In the genomic region with DNA sequence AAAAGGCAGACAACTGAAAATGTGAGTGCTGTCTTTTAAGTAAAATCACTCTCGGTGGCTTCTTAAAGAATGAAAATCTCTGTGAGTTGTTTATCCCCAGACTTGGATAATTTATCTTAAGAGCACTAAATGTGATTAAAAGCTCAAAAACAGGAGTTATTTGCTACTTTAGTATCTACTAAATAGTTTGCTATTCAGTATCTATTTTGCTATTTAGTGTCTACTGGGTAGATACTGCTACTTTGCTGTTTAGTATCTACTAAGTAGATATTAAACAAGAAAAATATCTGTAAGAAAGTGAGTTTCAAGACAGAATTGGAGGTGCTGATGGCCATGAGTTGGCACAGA, we compare ENCODE assay signal across 12 cellular contexts. TPM values are rescaled to one million over a fixed set of nuclear protein-coding genes. Genes with fewer than 3 reads are reported as not detected.
DNase-seq lines count a peak whose midpoint lies in the region; ATAC-seq and TF ChIP-seq lines count a peak whose summit lies in the region.
"Had no signal": no experiment of that assay in that cellular context is flagged by ENCODE, and none has a peak within 500 bp of the region (broad histone marks: within the 10 kb centered on the region; RNA-seq: fewer than 3 reads in every experiment).

No MANE protein-coding gene starts in this region.

- TF ChIP-seq CTCF in breast epithelium (IDR thresholded peaks at IDR 0.05) = no peak

- H3K79me1 ChIP-seq in neuronal stem cell (ENCODE audit: low read depth, low read length) = peaks cover 4% of the 10 kb centered on the region

- no peak overlapping the region for H2BK5ac ChIP-seq in neuronal stem cell (ENCODE audit: low read length)

- H3K4ac ChIP-seq in neuronal stem cell (ENCODE audit: low read length) = no peak overlapping the region

- H3K23ac ChIP-seq in neuronal stem cell (ENCODE audit: low read depth, low read length, poor library complexity) = no peak overlapping the region

- H3K9me3 ChIP-seq in MG63 (no peaks in the 10 kb centered on the region), breast epithelium (no peaks in the 10 kb centered on the region), neuronal stem cell (replicated peaks in 1 of 2; ENCODE audit: control insufficient read depth in 2 of 2, insufficient read depth in 1 of 2, low read depth in 1 of 2, low read length in 2 of 2) (peaks cover 0 to 6% of the 10 kb centered on the region in 2 donors)
- H3K9me3 ChIP-seq: heart left ventricle, right atrium auricular region had no signal

- no peaks in the 10 kb centered on the region for H3K36me3 ChIP-seq in MG63
- H3K36me3 ChIP-seq in breast epithelium = no peaks in the 10 kb centered on the region
- no peaks in the 10 kb centered on the region for H3K36me3 ChIP-seq in neuronal stem cell (replicated peaks in 1 of 2; ENCODE audit: control insufficient read depth in 2 of 2, insufficient read depth in 2 of 2, low read length in 2 of 2)
- H3K36me3 ChIP-seq: cardiac muscle cell, heart left ventricle, right atrium auricular region had no signal

- H2BK120ac ChIP-seq in neuronal stem cell (ENCODE audit: low read depth, low read length) = no peak overlapping the region

- TF ChIP-seq POLR2A in breast epithelium (IDR thresholded peaks at IDR 0.05) = no peak

- H3K27ac ChIP-seq in breast epithelium (no peak overlapping the region), neuronal stem cell (replicated peaks; ENCODE audit: low read length) (no peak overlapping the region)
- H3K27ac ChIP-seq: cardiac muscle cell, heart left ventricle, HL-60, right atrium auricular region had no signal

- no peak overlapping the region for H2BK12ac ChIP-seq in neuronal stem cell (ENCODE audit: low read length)

- peak overlapping the region; percentile 13 for H2AFZ ChIP-seq in neuronal stem cell (ENCODE audit: low read length)

- DNase-seq in DMS 273 (lab: John Stamatoyannopoulos, UW; ENCODE audit: unreplicated experiment) (peak; percentile 57), DMS 273 treated with DMSO at 0.1 percent for 48 hours (lab: John Stamatoyannopoulos, UW) (no peak), MG63 (no peak), breast epithelium (ENCODE audit: low spot score in 2 of 2) (no peak), neuronal stem cell (ENCODE audit: low spot score) (no peak), putamen (ENCODE audit: low spot score) (no peak), NCI-H1092 treated with DMSO at 0.1 percent for 48 hours (lab: John Stamatoyannopoulos, UW) (no peak)

- no peak for ATAC-seq in GM21717 (IDR thresholded peaks at IDR 0.05; ENCODE audit: unreplicated experiment)

- H3K9ac ChIP-seq in neuronal stem cell (ENCODE audit: low read depth, low read length, poor library complexity) = no peak overlapping the region

- H3K27me3 ChIP-seq in MG63 (no peaks in the 10 kb centered on the region), breast epithelium (peaks cover 4 to 5% of the 10 kb centered on the region in 2 donors), neuronal stem cell (ENCODE audit: control insufficient read depth in 3 of 3, insufficient read depth in 3 of 3, low read depth in 1 of 3, low read length in 3 of 3) (peaks cover 14 to 60% (median 29%) of the 10 kb centered on the region in 3 experiments)

- WGBS in neuronal stem cell (ENCODE audit: extremely low coverage in 2 of 2, insufficient read length in 2 of 2, insufficient replicate concordance in 1 of 2), 2 donors = no CpG with 5 or more reads among the region's 1 CpG

- H3K4me3 ChIP-seq in MG63 (peak overlapping the region; percentile 56), breast epithelium (peak overlapping the region in 2 of 3 donors; percentile 67 to 78), neuronal stem cell (ENCODE audit: low read length in 2 of 2) (no peak overlapping the region)

- H2BK15ac ChIP-seq in neuronal stem cell (ENCODE audit: low read length) = no peak overlapping the region

- no peak overlapping the region for H3K14ac ChIP-seq in neuronal stem cell (ENCODE audit: low read length)

- intact Hi-C loops in breast epithelium (cut with DNase I; ENCODE audit: low total_unique reads) = no loop called here

- H3K4me1 ChIP-seq in breast epithelium = peaks cover 0 to 5% of the 10 kb centered on the region in 2 donors
- peaks cover 0 to 4% of the 10 kb centered on the region in 2 donors for H3K4me1 ChIP-seq in neuronal stem cell (ENCODE audit: control insufficient read depth in 2 of 2, insufficient read depth in 1 of 2, low read depth in 1 of 2, low read length in 2 of 2)

- H2AK5ac ChIP-seq in neuronal stem cell (ENCODE audit: low read depth, low read length) = no peak overlapping the region

- H3K18ac ChIP-seq in neuronal stem cell (ENCODE audit: low read length) = no peak overlapping the region

- H3K4me2 ChIP-seq in neuronal stem cell (ENCODE audit: insufficient read depth, low read length, poor library complexity, severe bottlenecking) = no peak overlapping the region

- H4K91ac ChIP-seq in neuronal stem cell (ENCODE audit: low read depth, low read length, poor library complexity) = no peak overlapping the region

- H4K8ac ChIP-seq in neuronal stem cell (ENCODE audit: low read depth, low read length) = no peak overlapping the region

RNA-seq across cellular contexts. Expression of gene KCNG3, which starts 1.4 kb away (rescaled TPM):
- 0.91 TPM in 1 of 2 replicates, not detected in the other for total RNA-seq in MG63 (2014; rRNA removed; shearing (Covaris generic); ENCODE audit: low replicate concordance)
- under 1 TPM in 1 of 3 donors, not detected in 2; 0.33 TPM for total RNA-seq in breast epithelium
- polyA plus RNA-seq in neuronal stem cell (2013, experiment 1 of 2) = 0.17 TPM
- 0.17 TPM for polyA plus RNA-seq in neuronal stem cell (2013, experiment 2 of 2)
- total RNA-seq: heart left ventricle, right atrium auricular region had no signal
- polyA plus RNA-seq: cardiac muscle cell, heart left ventricle had no signal

Comparison
In these comparisons a context has a peak if more than half of its experiments do, and no peak if none do; other contexts are left out.
1. H3K4me3 ChIP-seq: peak in MG63 (single experiment) and breast epithelium (2 of 3); none in neuronal stem cell (0 of 2).